20 cellular contexts compared by ENCODE assay signal in genomic region chr16:48124266-48124665, GRCh38. TPM values are rescaled to one million over a fixed set of nuclear protein-coding genes. Genes with fewer than 3 reads are reported as not detected.
DNase-seq lines count a peak whose midpoint lies in the region; ATAC-seq, FAIRE-seq and TF ChIP-seq lines count a peak whose summit lies in the region.
"Had no signal": no experiment of that assay in that cellular context is flagged by ENCODE, and none has a peak within 500 bp of the region (broad histone marks: within the 10 kb centered on the region; RNA-seq: fewer than 3 reads in every experiment).

No MANE protein-coding gene starts in this region.

- no peak for TF ChIP-seq CTCF in kidney epithelial cell (IDR thresholded peaks at IDR 0.05; ENCODE audit: insufficient read depth, low read length, poor library complexity, severe bottlenecking)

- no peak overlapping the region for H3K14ac ChIP-seq in trophoblast cell (ENCODE audit: low read length)

- H3K27ac ChIP-seq in trophoblast cell (ENCODE audit: low read depth, low read length): no peak overlapping the region
- H3K27ac ChIP-seq: Peyer's patch had no signal

- no peaks in the 10 kb centered on the region for H3K79me1 ChIP-seq in trophoblast cell (ENCODE audit: low read length)

- FAIRE-seq in RCC 7860 (lab: Jason Lieb, UNC): no peak
- FAIRE-seq: GM19239, HTR-8/SVneo had no signal

- H2AFZ ChIP-seq in trophoblast cell (ENCODE audit: insufficient read depth, low read length, poor library complexity): no peak overlapping the region
- H2AFZ ChIP-seq: GM23338 had no signal

- H4K8ac ChIP-seq in trophoblast cell (ENCODE audit: low read depth, low read length): no peak overlapping the region

- peak overlapping the region; percentile 42 for H3K23ac ChIP-seq in trophoblast cell (ENCODE audit: low read length)

- H2BK12ac ChIP-seq in trophoblast cell (ENCODE audit: low read length): no peak overlapping the region

- H3K4me3 ChIP-seq in kidney epithelial cell (ENCODE audit: low read depth, low read length) (no peak overlapping the region), trophoblast cell (ENCODE audit: low read depth, low read length) (no peak overlapping the region)
- H3K4me3 ChIP-seq: GM23338, Peyer's patch had no signal

- no peak overlapping the region for H4K12ac ChIP-seq in trophoblast cell (ENCODE audit: low read depth, low read length)

- H4K91ac ChIP-seq in trophoblast cell (ENCODE audit: low read depth, low read length): no peak overlapping the region

- H2BK5ac ChIP-seq in trophoblast cell (ENCODE audit: low read depth, low read length, poor library complexity): no peak overlapping the region

- H3K4me1 ChIP-seq in trophoblast cell (ENCODE audit: control insufficient read depth in 1 of 2, insufficient read depth in 2 of 2, low read length in 2 of 2): no peaks in the 10 kb centered on the region
- H3K4me1 ChIP-seq: BE2C, Peyer's patch had no signal

- H3K9me3 ChIP-seq in trophoblast cell (ENCODE audit: insufficient read depth, low read depth, low read length): peaks cover 2% of the 10 kb centered on the region
- H3K9me3 ChIP-seq: BE2C, Peyer's patch had no signal

- H3K27me3 ChIP-seq in kidney epithelial cell (ENCODE audit: control insufficient read depth, insufficient read depth, low read length) (no peaks in the 10 kb centered on the region), trophoblast cell (ENCODE audit: insufficient read depth, low read length) (no peaks in the 10 kb centered on the region)
- H3K27me3 ChIP-seq: BE2C, Peyer's patch had no signal

- DNase-seq in EH (ENCODE audit: low read depth) (peak; percentile 48), RCC 7860 (ENCODE audit: low spot score) (peak; percentile 12), kidney epithelial cell (ENCODE audit: low read depth) (peak; percentile 63), trophoblast cell (no peak), DMS114 treated with DMSO at 0.1 percent for 48 hours (lab: John Stamatoyannopoulos, UW; ENCODE audit: unreplicated experiment) (no peak)
- DNase-seq in activated CD8-positive, alpha-beta memory T cell treated with anti-CD3 and anti-CD28 coated beads, Interleukin-2, amount 50 U/mL, for 48 hours: no peak
- no peak for DNase-seq in activated CD4-positive, alpha-beta T cell treated with anti-CD3 and anti-CD28 coated beads for 1 hour
- DNase-seq: ACHN; BE2C; CD4-positive, alpha-beta memory T cell; DND-41; GF-D8; NCI-H226; NCI-H526 treated with DMSO at 0.1 percent for 48 hours; Peyer's patch; SIG-M5 had no signal

- H3K4me2 ChIP-seq in trophoblast cell (ENCODE audit: low read length): no peak overlapping the region
- H3K4me2 ChIP-seq: GM23338 had no signal

- no CpG with 5 or more reads among the region's 2 CpGs for WGBS in trophoblast cell (ENCODE audit: extremely low coverage, insufficient coverage, insufficient read length)

- no peak overlapping the region for H2BK120ac ChIP-seq in trophoblast cell (ENCODE audit: insufficient read depth, low read length, poor library complexity)

- H2AK5ac ChIP-seq in trophoblast cell (ENCODE audit: low read length): no peak overlapping the region

- no peaks in the 10 kb centered on the region for H3K79me2 ChIP-seq in trophoblast cell (ENCODE audit: control insufficient read depth, insufficient read depth, low read length, poor library complexity)

- no peak for ATAC-seq in GM21360 (IDR thresholded peaks at IDR 0.05; ENCODE audit: unreplicated experiment)
- ATAC-seq: GM23338 had no signal

- H3K9ac ChIP-seq in trophoblast cell (ENCODE audit: low read length): no peak overlapping the region

- no peak overlapping the region for H3K18ac ChIP-seq in trophoblast cell (ENCODE audit: low read length)

- H3K4ac ChIP-seq in trophoblast cell (ENCODE audit: low read depth, low read length): no peak overlapping the region

- H3K36me3 ChIP-seq in kidney epithelial cell (ENCODE audit: control insufficient read depth, insufficient read depth, low read length) (no peaks in the 10 kb centered on the region), trophoblast cell (ENCODE audit: control insufficient read depth in 1 of 2, insufficient read depth in 2 of 2, low read length in 2 of 2) (no peaks in the 10 kb centered on the region)
- H3K36me3 ChIP-seq: BE2C, Peyer's patch had no signal

RNA-seq across cellular contexts. Expression of gene ABCC12, which starts 31.5 kb away (rescaled TPM):
- total RNA-seq in kidney epithelial cell: not detected in 2 replicates
- not detected in 2 replicates for polyA plus RNA-seq in trophoblast cell (2013)
- total RNA-seq: CD4-positive, alpha-beta memory T cell; GM23338; Peyer's patch had no signal
- polyA plus RNA-seq: CD4-positive, alpha-beta memory T cell; GM23338 had no signal

Comparison
In these comparisons a context has a peak if more than half of its experiments do, and no peak if none do; other contexts are left out.
1. DNase-seq: peak in EH (single experiment), RCC 7860 (single experiment) and kidney epithelial cell (single experiment); none in trophoblast cell (0 of 2), DMS114 treated with DMSO at 0.1 percent for 48 hours (single experiment), activated CD8-positive, alpha-beta memory T cell treated with anti-CD3 and anti-CD28 coated beads, Interleukin-2, amount 50 U/mL, for 48 hours (single experiment) and activated CD4-positive, alpha-beta T cell treated with anti-CD3 and anti-CD28 coated beads for 1 hour (single experiment).